ENCODE assay signal across 29 cellular contexts in the genomic region with DNA sequence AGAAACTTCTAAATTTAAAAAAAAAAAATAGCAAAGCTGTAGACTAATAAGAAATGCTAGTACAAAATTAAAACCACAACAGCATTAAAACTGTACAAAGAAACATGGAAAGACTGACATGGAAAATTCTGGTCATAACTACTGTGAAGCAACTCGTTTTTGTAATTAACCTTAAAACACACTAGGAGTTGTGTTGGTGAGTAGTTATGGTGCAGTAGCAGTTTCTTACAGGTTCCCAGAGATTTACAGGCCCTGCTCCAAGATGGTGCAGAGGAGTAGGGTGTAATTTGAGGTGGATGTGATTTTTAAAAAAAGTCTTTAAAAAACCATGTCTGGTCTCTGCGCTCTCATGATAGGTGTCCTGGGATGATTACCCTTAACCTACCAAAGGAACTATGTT.
"Had no signal": no experiment of that assay in that cellular context is flagged by ENCODE, and none has a peak within 500 bp of the region (broad histone marks: within the 10 kb centered on the region; RNA-seq: fewer than 3 reads in every experiment).

No MANE protein-coding gene starts in this region.

- H3K9me3 Mint-ChIP-seq: activated CD4-positive, alpha-beta memory T cell treated with anti-CD3 and anti-CD28 coated beads for 36 hours; activated CD4-positive, alpha-beta T cell treated with anti-CD3 and anti-CD28 coated beads, Interleukin-2, amount 10 ng/mL, durations not matched to agents 24 days and 14 days; activated naive CD4-positive, alpha-beta T cell treated with anti-CD3 and anti-CD28 coated beads, Interleukin-2, amount 50 U/mL, for 24 hours; activated T-cell treated with anti-CD3 and anti-CD28 coated beads, Interleukin-2, amount 50 U/mL, for 4 hours; activated T-helper 17 cell treated with anti-CD3 and anti-CD28 coated beads, Interleukin-2, amount 50 U/mL, for 72 hours; effector memory CD8-positive, alpha-beta T cell had no signal

- H3K4me1 Mint-ChIP-seq: activated CD4-positive, alpha-beta T cell treated with anti-CD3 and anti-CD28 coated beads, Interleukin-2, amount 10 ng/mL, durations not matched to agents 24 days and 14 days; activated CD8-positive, alpha-beta memory T cell treated with anti-CD3 and anti-CD28 coated beads, Interleukin-2, amount 10 ng/mL, durations not matched to agents 7 days and 5 days; activated T-helper 17 cell treated with anti-CD3 and anti-CD28 coated beads, Interleukin-2, amount 50 U/mL, for 72 hours had no signal

- ATAC-seq: activated CD4-positive, alpha-beta T cell treated with anti-CD3 and anti-CD28 coated beads for 36 hours; activated CD8-positive, alpha-beta memory T cell treated with anti-CD3 and anti-CD28 coated beads, Interleukin-2, amount 10 ng/mL, durations not matched to agents 7 days and 5 days; activated CD8-positive, alpha-beta T cell treated with anti-CD3 and anti-CD28 coated beads, Interleukin-2, amount 10 ng/mL, durations not matched to agents 7 days and 5 days; activated T-cell treated with anti-CD3 and anti-CD28 coated beads, Interleukin-2, amount 50 U/mL, for 4 hours; activated T-helper 17 cell treated with anti-CD3 and anti-CD28 coated beads, Interleukin-2, amount 50 U/mL, for 72 hours; body of pancreas; effector memory CD8-positive, alpha-beta T cell; foreskin keratinocyte; gastrocnemius medialis; heart left ventricle had no signal

- H3K4me3 ChIP-seq: adrenal gland, body of pancreas, esophagus muscularis mucosa, gastrocnemius medialis, heart left ventricle had no signal

- H3K4me3 Mint-ChIP-seq: activated CD4-positive, alpha-beta memory T cell treated with anti-CD3 and anti-CD28 coated beads for 36 hours; activated CD4-positive, alpha-beta T cell treated with anti-CD3 and anti-CD28 coated beads for 36 hours; activated CD4-positive, alpha-beta T cell treated with anti-CD3 and anti-CD28 coated beads, Interleukin-2, amount 10 ng/mL, durations not matched to agents 24 days and 14 days; activated CD8-positive, alpha-beta memory T cell treated with anti-CD3 and anti-CD28 coated beads, Interleukin-2, amount 10 ng/mL, durations not matched to agents 7 days and 5 days; activated CD8-positive, alpha-beta T cell treated with anti-CD3 and anti-CD28 coated beads, Interleukin-2, amount 10 ng/mL, durations not matched to agents 7 days and 5 days; activated naive CD4-positive, alpha-beta T cell treated with anti-CD3 and anti-CD28 coated beads, Interleukin-2, amount 50 U/mL, for 24 hours; activated T-cell treated with anti-CD3 and anti-CD28 coated beads, Interleukin-2, amount 50 U/mL, for 4 hours; activated T-helper 17 cell treated with anti-CD3 and anti-CD28 coated beads, Interleukin-2, amount 50 U/mL, for 72 hours; effector memory CD8-positive, alpha-beta T cell had no signal

- H3K4me1 ChIP-seq: adrenal gland, body of pancreas, esophagus muscularis mucosa, foreskin keratinocyte, gastrocnemius medialis had no signal

- H3K27me3 ChIP-seq: adrenal gland, body of pancreas, esophagus muscularis mucosa, foreskin keratinocyte, gastrocnemius medialis, heart left ventricle had no signal

- H3K27ac ChIP-seq: adrenal gland, body of pancreas, esophagus muscularis mucosa, foreskin keratinocyte, gastrocnemius medialis, heart left ventricle had no signal

- DNase-seq: activated CD4-positive, alpha-beta memory T cell treated with anti-CD3 and anti-CD28 coated beads for 36 hours; activated CD4-positive, alpha-beta T cell treated with anti-CD3 and anti-CD28 coated beads for 36 hours; activated CD4-positive, alpha-beta T cell treated with anti-CD3 and anti-CD28 coated beads, Interleukin-2, amount 10 ng/mL, durations not matched to agents 24 days and 14 days; activated CD4-positive, CD25-positive, alpha-beta regulatory T cell; activated CD4-positive, CD25-positive, alpha-beta regulatory T cell treated with anti-CD3 and anti-CD28 coated beads, Interleukin-2, amount 50 U/mL, for 72 hours; activated CD8-positive, alpha-beta memory T cell treated with anti-CD3 and anti-CD28 coated beads, Interleukin-2, amount 10 ng/mL, durations not matched to agents 7 days and 5 days; activated CD8-positive, alpha-beta memory T cell treated with anti-CD3 and anti-CD28 coated beads, Interleukin-2, amount 50 U/mL, for 4 hours; activated CD8-positive, alpha-beta T cell treated with anti-CD3 and anti-CD28 coated beads, Interleukin-2, amount 10 ng/mL, durations not matched to agents 7 days and 5 days; activated effector memory CD4-positive, alpha-beta T cell treated with Interleukin-2 at 50 U/mL for 16 hours; activated gamma-delta T cell treated with Interleukin-2 at 50 U/mL for 16 hours; activated T-cell treated with anti-CD3 and anti-CD28 coated beads, Interleukin-2, amount 50 U/mL, for 4 hours; adrenal gland; amygdala; aorta; body of pancreas; caudate nucleus; cortex of kidney; dermis blood vessel endothelial cell; effector CD4-positive, alpha-beta T cell; effector memory CD8-positive, alpha-beta T cell; erythroblast; foreskin keratinocyte; gastrocnemius medialis; glutamatergic neuron; heart left ventricle; T-helper 2 cell had no signal

- H3K27me3 Mint-ChIP-seq: activated CD4-positive, alpha-beta memory T cell treated with anti-CD3 and anti-CD28 coated beads for 36 hours; activated CD4-positive, alpha-beta T cell treated with anti-CD3 and anti-CD28 coated beads for 36 hours; activated CD4-positive, alpha-beta T cell treated with anti-CD3 and anti-CD28 coated beads, Interleukin-2, amount 10 ng/mL, durations not matched to agents 24 days and 14 days; activated CD8-positive, alpha-beta memory T cell treated with anti-CD3 and anti-CD28 coated beads, Interleukin-2, amount 10 ng/mL, durations not matched to agents 7 days and 5 days; activated naive CD4-positive, alpha-beta T cell treated with anti-CD3 and anti-CD28 coated beads, Interleukin-2, amount 50 U/mL, for 24 hours; activated T-helper 17 cell treated with anti-CD3 and anti-CD28 coated beads, Interleukin-2, amount 50 U/mL, for 72 hours; effector memory CD8-positive, alpha-beta T cell had no signal

- H3K9me3 ChIP-seq: adrenal gland, body of pancreas, esophagus muscularis mucosa, gastrocnemius medialis, heart left ventricle had no signal

- H3K27ac Mint-ChIP-seq: activated CD8-positive, alpha-beta memory T cell treated with anti-CD3 and anti-CD28 coated beads, Interleukin-2, amount 10 ng/mL, durations not matched to agents 7 days and 5 days; activated CD8-positive, alpha-beta T cell treated with anti-CD3 and anti-CD28 coated beads, Interleukin-2, amount 10 ng/mL, durations not matched to agents 7 days and 5 days; activated naive CD4-positive, alpha-beta T cell treated with anti-CD3 and anti-CD28 coated beads, Interleukin-2, amount 50 U/mL, for 24 hours; activated T-helper 17 cell treated with anti-CD3 and anti-CD28 coated beads, Interleukin-2, amount 50 U/mL, for 72 hours; effector memory CD8-positive, alpha-beta T cell had no signal
